Comparison of ENCODE assay signal across 13 cellular contexts in genomic region chr11:131888230-131888826, GRCh38.
DNase-seq lines count a peak whose midpoint lies in the region; ATAC-seq and TF ChIP-seq lines count a peak whose summit lies in the region.
"Had no signal": no experiment of that assay in that cellular context is flagged by ENCODE, and none has a peak within 500 bp of the region (broad histone marks: within the 10 kb centered on the region; RNA-seq: fewer than 3 reads in every experiment).

No MANE protein-coding gene starts in this region.

- no peaks in the 10 kb centered on the region for H3K9me2 ChIP-seq in SK-N-SH

- H3K27me3 ChIP-seq in SK-N-SH (ENCODE audit: insufficient read depth) = no peaks in the 10 kb centered on the region

- ATAC-seq in HG02610 (IDR thresholded peaks at IDR 0.05; ENCODE audit: unreplicated experiment) = no peak

- TF ChIP-seq EP300 in SK-N-SH (IDR thresholded peaks at IDR 0.05; ENCODE audit: borderline replicate concordance in 1 of 2, low read depth in 1 of 2, low read length in 1 of 2) = peak in 1 of 2 experiments; percentile 79; a peak in 2 of 4 replicates

- no peaks in the 10 kb centered on the region for H3K79me2 ChIP-seq in SK-N-SH (ENCODE audit: insufficient read depth)

- no peaks in the 10 kb centered on the region for H4K20me1 ChIP-seq in SK-N-SH (ENCODE audit: insufficient read depth)

- no peaks in the 10 kb centered on the region for H3K9me3 ChIP-seq in SK-N-SH
- H3K9me3 ChIP-seq: lower lobe of right lung had no signal

- POLR2A ChIA-PET in SK-N-SH (lab: Yijun Ruan, JAX) = no interaction called here

- H3K9ac ChIP-seq in SK-N-SH = peak overlapping the region; percentile 75

- peaks cover 12% of the 10 kb centered on the region for H3F3A ChIP-seq in SK-N-SH (replicated peaks; ENCODE audit: insufficient read depth)

- WGBS in SK-N-SH (ENCODE audit: low lambda C conversion rate) = 24% methylated on average over 13 of the region's 13 CpGs

- no peak for TF ChIP-seq RAD21 in SK-N-SH (IDR thresholded peaks at IDR 0.05; ENCODE audit: low read length)

- H3K27ac ChIP-seq in SK-N-SH (ENCODE audit: low read depth in 2 of 2, low read length in 1 of 2) = peak overlapping the region; percentile 53 to 97; a peak in 3 of 4 replicates
- H3K27ac ChIP-seq: lower lobe of right lung had no signal

- peak overlapping the region; percentile 72 for H2AFZ ChIP-seq in SK-N-SH (ENCODE audit: low read depth)

- H3K36me3 ChIP-seq in SK-N-SH (replicated peaks in 1 of 2; ENCODE audit: control insufficient read depth in 1 of 2, insufficient read depth in 2 of 2, low read length in 1 of 2) = no peaks in the 10 kb centered on the region
- H3K36me3 ChIP-seq: lower lobe of right lung had no signal

- DNase-seq in GM03348 (ENCODE audit: low spot score) (peak; percentile 77), SK-N-SH (no peak), fibroblast of peridontal ligament (ENCODE audit: extremely low read depth) (peak; percentile 93), retinal pigment epithelial cell (ENCODE audit: low read depth) (peak; percentile 88), NCI-H524 treated with DMSO at 0.1 percent for 48 hours (lab: John Stamatoyannopoulos, UW) (no peak)
- DNase-seq in activated CD4-positive, alpha-beta T cell treated with anti-CD3 and anti-CD28 coated beads for 4 hours = no peak
- no peak for DNase-seq in activated CD8-positive, alpha-beta memory T cell treated with anti-CD3 and anti-CD28 coated beads, Interleukin-2, amount 50 U/mL, for 4 hours
- DNase-seq: activated naive CD4-positive, alpha-beta T cell treated with anti-CD3 and anti-CD28 coated beads, Interleukin-2, amount 10 ng/mL, durations not matched to agents 7 days and 5 days; DMS79; lower lobe of right lung; RPMI8226; stimulated activated naive CD4-positive, alpha-beta T cell had no signal

- H3K4me1 ChIP-seq in SK-N-SH (ENCODE audit: control insufficient read depth in 1 of 2, insufficient read depth in 2 of 2, low read depth in 1 of 2, low read length in 1 of 2) = peaks cover 4 to 31% of the 10 kb centered on the region in 2 experiments; a peak in 3 of 4 replicates
- H3K4me1 ChIP-seq: lower lobe of right lung had no signal

- H3K4me2 ChIP-seq in SK-N-SH = peak overlapping the region; percentile 45

- CTCF ChIA-PET in SK-N-SH (lab: Yijun Ruan, JAX) = interaction anchor here (1.2 to 2.5 kb wide), 2 partner anchors 20 to 140 kb away, joined by 3 to 6 read pairs; no protein-coding TSS in a partner anchor

- TF ChIP-seq CTCF in SK-N-SH (IDR thresholded peaks at IDR 0.05) = no peak
- no peak for TF ChIP-seq CTCF in retinal pigment epithelial cell (conservative IDR thresholded peaks at IDR 0.05; ENCODE audit: low read depth, low read length)

- H3K4me3 ChIP-seq in SK-N-SH (ENCODE audit: low read depth in 2 of 2, low read length in 1 of 2) (no peak overlapping the region), retinal pigment epithelial cell (ENCODE audit: low read length) (no peak overlapping the region)
- H3K4me3 ChIP-seq: lower lobe of right lung had no signal

TF ChIP-seq in SK-N-SH, 30 proteins besides CTCF, POLR2A, EP300 and RAD21 (continues in another document):
- TF ChIP-seq YY1 (IDR thresholded peaks at IDR 0.05; ENCODE audit: low read depth) (no peak), RXRA (IDR thresholded peaks at IDR 0.05; ENCODE audit: borderline replicate concordance, low read depth) (peak; percentile 46; the same call in 1 of the 2 replicates), TAF1 (IDR thresholded peaks at IDR 0.05; ENCODE audit: borderline replicate concordance, low read depth, low read length) (no peak), EZH2phosphoT487 (IDR thresholded peaks at IDR 0.05; ENCODE audit: borderline replicate concordance, low read depth) (no peak), FOSL2 (IDR thresholded peaks at IDR 0.05; ENCODE audit: borderline replicate concordance, low read depth) (peak; percentile 46; the same call in 1 of the 2 replicates), USF2 (IDR thresholded peaks at IDR 0.05; ENCODE audit: borderline replicate concordance, low read depth, low read length) (no peak), TEAD4 (IDR thresholded peaks at IDR 0.05; ENCODE audit: borderline replicate concordance, insufficient read depth) (peak; percentile 76), ZBTB33 (IDR thresholded peaks at IDR 0.05; ENCODE audit: borderline replicate concordance, low read depth) (no peak), RFX5 (IDR thresholded peaks at IDR 0.05; ENCODE audit: low read length) (no peak), FOXJ3 (CRISPR knock-in tag; IDR thresholded peaks at IDR 0.05) (no peak), POLR2AphosphoS5 (IDR thresholded peaks at IDR 0.05; ENCODE audit: low read depth, low read length) (no peak), FOXM1 (IDR thresholded peaks at IDR 0.05; ENCODE audit: low read depth) (no peak), TCF12 (IDR thresholded peaks at IDR 0.05) (peak; percentile 81), JUND (IDR thresholded peaks at IDR 0.05) (peak; percentile 71), MXI1 (IDR thresholded peaks at IDR 0.05; ENCODE audit: low read depth, low read length) (no peak), SMC3 (IDR thresholded peaks at IDR 0.05; ENCODE audit: low read depth, low read length) (no peak), CHD2 (IDR thresholded peaks at IDR 0.05; ENCODE audit: low read length, partially characterized antibody) (no peak), NRF1 (IDR thresholded peaks at IDR 0.05; ENCODE audit: low read depth, low read length) (no peak), NFIC (IDR thresholded peaks at IDR 0.05; ENCODE audit: borderline replicate concordance) (peak; percentile 76)
- TF ChIP-seq, protein P1, sequence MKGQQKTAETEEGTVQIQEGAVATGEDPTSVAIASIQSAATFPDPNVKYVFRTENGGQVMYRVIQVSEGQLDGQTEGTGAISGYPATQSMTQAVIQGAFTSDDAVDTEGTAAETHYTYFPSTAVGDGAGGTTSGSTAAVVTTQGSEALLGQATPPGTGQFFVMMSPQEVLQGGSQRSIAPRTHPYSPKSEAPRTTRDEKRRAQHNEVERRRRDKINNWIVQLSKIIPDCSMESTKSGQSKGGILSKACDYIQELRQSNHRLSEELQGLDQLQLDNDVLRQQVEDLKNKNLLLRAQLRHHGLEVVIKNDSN (IDR thresholded peaks at IDR 0.05; ENCODE audit: borderline replicate concordance, low read depth) = no peak
- TF ChIP-seq, protein P2, sequence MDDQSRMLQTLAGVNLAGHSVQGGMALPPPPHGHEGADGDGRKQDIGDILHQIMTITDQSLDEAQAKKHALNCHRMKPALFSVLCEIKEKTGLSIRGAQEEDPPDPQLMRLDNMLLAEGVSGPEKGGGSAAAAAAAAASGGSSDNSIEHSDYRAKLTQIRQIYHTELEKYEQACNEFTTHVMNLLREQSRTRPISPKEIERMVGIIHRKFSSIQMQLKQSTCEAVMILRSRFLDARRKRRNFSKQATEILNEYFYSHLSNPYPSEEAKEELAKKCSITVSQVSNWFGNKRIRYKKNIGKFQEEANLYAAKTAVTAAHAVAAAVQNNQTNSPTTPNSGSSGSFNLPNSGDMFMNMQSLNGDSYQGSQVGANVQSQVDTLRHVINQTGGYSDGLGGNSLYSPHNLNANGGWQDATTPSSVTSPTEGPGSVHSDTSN (IDR thresholded peaks at IDR 0.05) = peak; percentile 60
- TF ChIP-seq, protein P3, sequence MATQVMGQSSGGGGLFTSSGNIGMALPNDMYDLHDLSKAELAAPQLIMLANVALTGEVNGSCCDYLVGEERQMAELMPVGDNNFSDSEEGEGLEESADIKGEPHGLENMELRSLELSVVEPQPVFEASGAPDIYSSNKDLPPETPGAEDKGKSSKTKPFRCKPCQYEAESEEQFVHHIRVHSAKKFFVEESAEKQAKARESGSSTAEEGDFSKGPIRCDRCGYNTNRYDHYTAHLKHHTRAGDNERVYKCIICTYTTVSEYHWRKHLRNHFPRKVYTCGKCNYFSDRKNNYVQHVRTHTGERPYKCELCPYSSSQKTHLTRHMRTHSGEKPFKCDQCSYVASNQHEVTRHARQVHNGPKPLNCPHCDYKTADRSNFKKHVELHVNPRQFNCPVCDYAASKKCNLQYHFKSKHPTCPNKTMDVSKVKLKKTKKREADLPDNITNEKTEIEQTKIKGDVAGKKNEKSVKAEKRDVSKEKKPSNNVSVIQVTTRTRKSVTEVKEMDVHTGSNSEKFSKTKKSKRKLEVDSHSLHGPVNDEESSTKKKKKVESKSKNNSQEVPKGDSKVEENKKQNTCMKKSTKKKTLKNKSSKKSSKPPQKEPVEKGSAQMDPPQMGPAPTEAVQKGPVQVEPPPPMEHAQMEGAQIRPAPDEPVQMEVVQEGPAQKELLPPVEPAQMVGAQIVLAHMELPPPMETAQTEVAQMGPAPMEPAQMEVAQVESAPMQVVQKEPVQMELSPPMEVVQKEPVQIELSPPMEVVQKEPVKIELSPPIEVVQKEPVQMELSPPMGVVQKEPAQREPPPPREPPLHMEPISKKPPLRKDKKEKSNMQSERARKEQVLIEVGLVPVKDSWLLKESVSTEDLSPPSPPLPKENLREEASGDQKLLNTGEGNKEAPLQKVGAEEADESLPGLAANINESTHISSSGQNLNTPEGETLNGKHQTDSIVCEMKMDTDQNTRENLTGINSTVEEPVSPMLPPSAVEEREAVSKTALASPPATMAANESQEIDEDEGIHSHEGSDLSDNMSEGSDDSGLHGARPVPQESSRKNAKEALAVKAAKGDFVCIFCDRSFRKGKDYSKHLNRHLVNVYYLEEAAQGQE (IDR thresholded peaks at IDR 0.05; ENCODE audit: low read depth, low read length) = no peak

Comparison
In these comparisons a context has a peak if more than half of its experiments do, and no peak if none do; other contexts are left out.
1. DNase-seq: peak in GM03348 (single experiment), fibroblast of peridontal ligament (single experiment) and retinal pigment epithelial cell (single experiment); none in SK-N-SH (single experiment), activated CD4-positive, alpha-beta T cell treated with anti-CD3 and anti-CD28 coated beads for 4 hours (0 of 2), activated CD8-positive, alpha-beta memory T cell treated with anti-CD3 and anti-CD28 coated beads, Interleukin-2, amount 50 U/mL, for 4 hours (single experiment) and NCI-H524 treated with DMSO at 0.1 percent for 48 hours (single experiment).